In the genomic region with DNA sequence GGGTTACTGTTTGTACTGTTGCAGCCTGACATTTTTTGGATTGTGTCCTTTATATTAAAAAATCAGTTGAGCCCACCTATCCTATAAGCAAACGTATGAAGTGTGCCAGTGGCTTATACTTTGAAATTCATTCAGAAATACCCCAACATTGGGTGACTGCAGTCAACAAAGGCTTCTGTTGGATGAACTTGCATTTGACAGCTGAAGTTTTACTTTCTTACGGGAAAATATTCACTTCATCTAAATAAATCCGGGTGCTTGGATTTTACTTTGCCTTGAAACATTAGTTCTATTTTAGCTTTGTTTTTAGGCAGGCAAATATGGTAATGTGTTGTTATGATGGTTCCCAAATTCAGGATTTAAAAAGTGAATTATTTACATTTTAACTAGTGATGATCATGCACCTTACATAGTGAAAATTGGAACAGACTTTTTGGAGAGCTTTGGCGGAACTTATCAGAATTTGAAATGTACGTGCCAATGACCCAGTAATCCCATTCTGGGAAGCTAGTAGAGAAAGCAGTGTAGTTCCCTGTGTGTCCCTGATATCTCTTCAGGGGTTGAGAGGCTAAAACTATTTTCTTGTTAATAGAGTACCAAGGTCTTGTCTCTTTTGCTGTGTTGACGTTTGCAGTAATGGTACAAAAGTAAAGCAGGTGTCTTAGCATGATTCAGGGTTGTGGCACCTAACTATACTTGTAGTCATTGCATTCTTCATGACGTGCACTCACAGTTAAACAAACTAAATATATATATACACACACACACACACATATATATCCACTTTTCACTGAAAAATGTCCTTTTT, we compare ENCODE assay signal across 1 cellular context.
TF ChIP-seq lines count a peak whose summit lies in the region.

No MANE protein-coding gene starts in this region.

TF ChIP-seq in HEK293, 187 proteins besides CTCF, POLR2A, EP300 and RAD21 (continued from another document):
- TF ChIP-seq, protein P1, sequence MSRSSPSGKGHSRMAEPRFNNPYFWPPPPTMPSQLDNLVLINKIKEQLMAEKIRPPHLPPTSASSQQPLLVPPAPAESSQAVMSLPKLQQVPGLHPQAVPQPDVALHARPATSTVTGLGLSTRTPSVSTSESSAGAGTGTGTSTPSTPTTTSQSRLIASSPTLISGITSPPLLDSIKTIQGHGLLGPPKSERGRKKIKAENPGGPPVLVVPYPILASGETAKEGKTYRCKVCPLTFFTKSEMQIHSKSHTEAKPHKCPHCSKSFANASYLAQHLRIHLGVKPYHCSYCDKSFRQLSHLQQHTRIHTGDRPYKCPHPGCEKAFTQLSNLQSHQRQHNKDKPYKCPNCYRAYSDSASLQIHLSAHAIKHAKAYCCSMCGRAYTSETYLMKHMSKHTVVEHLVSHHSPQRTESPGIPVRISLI (tag by site-specific recombination; IDR thresholded peaks at IDR 0.05) = peak; percentile 96
- TF ChIP-seq ZNF423 (tag by site-specific recombination; IDR thresholded peaks at IDR 0.05) (no peak), ZNF335 (tag by site-specific recombination; conservative IDR thresholded peaks at IDR 0.05) (peak; percentile 41; the same call in 1 of the 2 replicates)
- TF ChIP-seq, protein P2, sequence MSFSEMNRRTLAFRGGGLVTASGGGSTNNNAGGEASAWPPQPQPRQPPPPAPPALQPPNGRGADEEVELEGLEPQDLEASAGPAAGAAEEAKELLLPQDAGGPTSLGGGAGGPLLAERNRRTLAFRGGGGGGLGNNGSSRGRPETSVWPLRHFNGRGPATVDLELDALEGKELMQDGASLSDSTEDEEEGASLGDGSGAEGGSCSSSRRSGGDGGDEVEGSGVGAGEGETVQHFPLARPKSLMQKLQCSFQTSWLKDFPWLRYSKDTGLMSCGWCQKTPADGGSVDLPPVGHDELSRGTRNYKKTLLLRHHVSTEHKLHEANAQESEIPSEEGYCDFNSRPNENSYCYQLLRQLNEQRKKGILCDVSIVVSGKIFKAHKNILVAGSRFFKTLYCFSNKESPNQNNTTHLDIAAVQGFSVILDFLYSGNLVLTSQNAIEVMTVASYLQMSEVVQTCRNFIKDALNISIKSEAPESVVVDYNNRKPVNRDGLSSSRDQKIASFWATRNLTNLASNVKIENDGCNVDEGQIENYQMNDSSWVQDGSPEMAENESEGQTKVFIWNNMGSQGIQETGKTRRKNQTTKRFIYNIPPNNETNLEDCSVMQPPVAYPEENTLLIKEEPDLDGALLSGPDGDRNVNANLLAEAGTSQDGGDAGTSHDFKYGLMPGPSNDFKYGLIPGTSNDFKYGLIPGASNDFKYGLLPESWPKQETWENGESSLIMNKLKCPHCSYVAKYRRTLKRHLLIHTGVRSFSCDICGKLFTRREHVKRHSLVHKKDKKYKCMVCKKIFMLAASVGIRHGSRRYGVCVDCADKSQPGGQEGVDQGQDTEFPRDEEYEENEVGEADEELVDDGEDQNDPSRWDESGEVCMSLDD (tag by site-specific recombination; IDR thresholded peaks at IDR 0.05) = no peak
